ENCODE assay signal across 1 cellular context in the genomic region with DNA sequence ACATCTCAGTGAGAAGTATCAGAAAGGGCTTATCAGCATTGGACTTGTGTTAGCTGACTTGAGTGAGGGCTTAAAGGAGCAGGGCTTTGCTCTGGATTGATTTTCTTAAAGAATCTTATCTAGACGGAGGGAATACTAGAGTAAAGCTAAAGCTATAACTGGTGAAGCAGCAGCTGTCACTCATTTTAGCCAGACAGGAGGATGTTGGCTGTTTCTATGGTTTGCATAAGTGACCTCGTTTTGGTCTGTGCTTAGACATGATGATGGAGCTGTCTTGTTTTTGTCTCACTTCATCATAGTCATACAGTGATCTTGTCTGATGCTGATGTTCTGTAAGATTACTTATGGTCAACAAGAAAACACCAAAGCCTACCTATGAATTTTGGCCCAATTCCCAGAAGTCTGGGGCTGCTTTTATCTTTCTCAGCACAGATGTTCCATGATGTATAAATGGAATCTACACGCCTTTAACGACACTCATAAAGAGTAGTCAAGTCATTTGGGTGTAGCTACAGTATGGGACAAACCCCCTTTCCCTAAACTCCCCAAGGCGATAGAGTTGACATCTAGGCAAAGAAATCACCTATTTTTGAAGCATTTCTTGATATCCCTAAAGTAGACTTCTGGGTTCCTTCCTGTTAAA.
TF ChIP-seq lines count a peak whose summit lies in the region.

No MANE protein-coding gene starts in this region.

TF ChIP-seq in K562, 482 proteins besides CTCF, POLR2A, EP300 and RAD21 (continued from another document and continues in another):
- TF ChIP-seq POLR2AphosphoS5 (IDR thresholded peaks at IDR 0.05; ENCODE audit: control insufficient read depth, insufficient read depth, low read depth, low read length), result peak; percentile 59; the same call in 1 of the 2 replicates
- no peak for TF ChIP-seq ZNF347 (CRISPR knock-in tag; IDR thresholded peaks at IDR 0.05; ENCODE audit: low read depth)
- TF ChIP-seq, protein P1, sequence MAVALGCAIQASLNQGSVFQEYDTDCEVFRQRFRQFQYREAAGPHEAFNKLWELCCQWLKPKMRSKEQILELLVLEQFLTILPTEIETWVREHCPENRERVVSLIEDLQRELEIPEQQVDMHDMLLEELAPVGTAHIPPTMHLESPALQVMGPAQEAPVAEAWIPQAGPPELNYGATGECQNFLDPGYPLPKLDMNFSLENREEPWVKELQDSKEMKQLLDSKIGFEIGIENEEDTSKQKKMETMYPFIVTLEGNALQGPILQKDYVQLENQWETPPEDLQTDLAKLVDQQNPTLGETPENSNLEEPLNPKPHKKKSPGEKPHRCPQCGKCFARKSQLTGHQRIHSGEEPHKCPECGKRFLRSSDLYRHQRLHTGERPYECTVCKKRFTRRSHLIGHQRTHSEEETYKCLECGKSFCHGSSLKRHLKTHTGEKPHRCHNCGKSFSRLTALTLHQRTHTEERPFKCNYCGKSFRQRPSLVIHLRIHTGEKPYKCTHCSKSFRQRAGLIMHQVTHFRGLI (CRISPR knock-in tag; IDR thresholded peaks at IDR 0.05), result no peak
- TF ChIP-seq, protein P2, sequence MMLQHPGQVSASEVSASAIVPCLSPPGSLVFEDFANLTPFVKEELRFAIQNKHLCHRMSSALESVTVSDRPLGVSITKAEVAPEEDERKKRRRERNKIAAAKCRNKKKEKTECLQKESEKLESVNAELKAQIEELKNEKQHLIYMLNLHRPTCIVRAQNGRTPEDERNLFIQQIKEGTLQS (IDR thresholded peaks at IDR 0.05), result peak; percentile 66; the same call in 1 of the 2 replicates
- TF ChIP-seq, protein P2 (CRISPR knock-in tag; conservative IDR thresholded peaks at IDR 0.05), result no peak
- no peak for TF ChIP-seq SAFB2 (IDR thresholded peaks at IDR 0.05; ENCODE audit: borderline replicate concordance, low read depth, low read length, severe bottlenecking)
- TF ChIP-seq, protein P3, sequence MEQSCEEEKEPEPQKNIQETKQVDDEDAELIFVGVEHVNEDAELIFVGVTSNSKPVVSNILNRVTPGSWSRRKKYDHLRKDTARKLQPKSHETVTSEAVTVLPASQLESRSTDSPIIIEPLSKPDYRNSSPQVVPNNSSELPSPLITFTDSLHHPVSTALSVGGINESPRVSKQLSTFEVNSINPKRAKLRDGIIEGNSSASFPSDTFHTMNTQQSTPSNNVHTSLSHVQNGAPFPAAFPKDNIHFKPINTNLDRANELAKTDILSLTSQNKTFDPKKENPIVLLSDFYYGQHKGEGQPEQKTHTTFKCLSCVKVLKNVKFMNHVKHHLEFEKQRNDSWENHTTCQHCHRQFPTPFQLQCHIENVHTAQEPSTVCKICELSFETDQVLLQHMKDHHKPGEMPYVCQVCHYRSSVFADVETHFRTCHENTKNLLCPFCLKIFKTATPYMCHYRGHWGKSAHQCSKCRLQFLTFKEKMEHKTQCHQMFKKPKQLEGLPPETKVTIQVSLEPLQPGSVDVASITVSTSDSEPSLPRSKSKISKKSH (CRISPR knock-in tag; IDR thresholded peaks at IDR 0.05), result no peak
- TF ChIP-seq SREBF1 (IDR thresholded peaks at IDR 0.05; ENCODE audit: borderline replicate concordance, low read depth, low read length), result no peak
- no peak for TF ChIP-seq CBFB (CRISPR knock-in tag; IDR thresholded peaks at IDR 0.05)
- no peak for TF ChIP-seq ZNF75A (CRISPR knock-in tag; IDR thresholded peaks at IDR 0.05)
- no peak; the same call in 1 of the 2 replicates for TF ChIP-seq PHB2 (IDR thresholded peaks at IDR 0.05; ENCODE audit: low read depth)
- TF ChIP-seq ZNF583 (CRISPR knock-in tag; IDR thresholded peaks at IDR 0.05), result no peak
- no peak for TF ChIP-seq ZBTB1 (CRISPR knock-in tag; IDR thresholded peaks at IDR 0.05; ENCODE audit: borderline replicate concordance, low read depth)
- TF ChIP-seq MCM2 (IDR thresholded peaks at IDR 0.05; ENCODE audit: low read depth), result no peak
- TF ChIP-seq CHCHD3 (CRISPR knock-in tag; IDR thresholded peaks at IDR 0.05), result no peak
- TF ChIP-seq RBM14 (IDR thresholded peaks at IDR 0.05; ENCODE audit: borderline replicate concordance, insufficient read depth, low read depth, low read length), result no peak
- peak; percentile 90 for TF ChIP-seq TAL1 (IDR thresholded peaks at IDR 0.05)
- TF ChIP-seq ZNF668 (CRISPR knock-in tag; IDR thresholded peaks at IDR 0.05), result 0 out of 2 replicates have a peak, but pooled peaks have one; percentile 34
- TF ChIP-seq PHF21A (IDR thresholded peaks at IDR 0.05; ENCODE audit: borderline replicate concordance, low read depth), result no peak
- no peak for TF ChIP-seq RNF2 (IDR thresholded peaks at IDR 0.05)
- TF ChIP-seq NR4A1 (CRISPR knock-in tag; IDR thresholded peaks at IDR 0.05), result no peak
- no peak; the same call in 1 of the 2 replicates for TF ChIP-seq NR4A1 (tag; IDR thresholded peaks at IDR 0.05)
- TF ChIP-seq, protein P4, sequence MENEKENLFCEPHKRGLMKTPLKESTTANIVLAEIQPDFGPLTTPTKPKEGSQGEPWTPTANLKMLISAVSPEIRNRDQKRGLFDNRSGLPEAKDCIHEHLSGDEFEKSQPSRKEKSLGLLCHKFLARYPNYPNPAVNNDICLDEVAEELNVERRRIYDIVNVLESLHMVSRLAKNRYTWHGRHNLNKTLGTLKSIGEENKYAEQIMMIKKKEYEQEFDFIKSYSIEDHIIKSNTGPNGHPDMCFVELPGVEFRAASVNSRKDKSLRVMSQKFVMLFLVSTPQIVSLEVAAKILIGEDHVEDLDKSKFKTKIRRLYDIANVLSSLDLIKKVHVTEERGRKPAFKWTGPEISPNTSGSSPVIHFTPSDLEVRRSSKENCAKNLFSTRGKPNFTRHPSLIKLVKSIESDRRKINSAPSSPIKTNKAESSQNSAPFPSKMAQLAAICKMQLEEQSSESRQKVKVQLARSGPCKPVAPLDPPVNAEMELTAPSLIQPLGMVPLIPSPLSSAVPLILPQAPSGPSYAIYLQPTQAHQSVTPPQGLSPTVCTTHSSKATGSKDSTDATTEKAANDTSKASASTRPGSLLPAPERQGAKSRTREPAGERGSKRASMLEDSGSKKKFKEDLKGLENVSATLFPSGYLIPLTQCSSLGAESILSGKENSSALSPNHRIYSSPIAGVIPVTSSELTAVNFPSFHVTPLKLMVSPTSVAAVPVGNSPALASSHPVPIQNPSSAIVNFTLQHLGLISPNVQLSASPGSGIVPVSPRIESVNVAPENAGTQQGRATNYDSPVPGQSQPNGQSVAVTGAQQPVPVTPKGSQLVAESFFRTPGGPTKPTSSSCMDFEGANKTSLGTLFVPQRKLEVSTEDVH (IDR thresholded peaks at IDR 0.05; ENCODE audit: low read depth, partially characterized antibody), result peak; percentile 59
- TF ChIP-seq ARHGAP35 (IDR thresholded peaks at IDR 0.05; ENCODE audit: partially characterized antibody), result no peak
- TF ChIP-seq ARNT (IDR thresholded peaks at IDR 0.05), result peak; percentile 50 to 89; a peak in 2 of 4 replicates
- TF ChIP-seq ZSCAN32 (CRISPR knock-in tag; IDR thresholded peaks at IDR 0.05), result no peak
- TF ChIP-seq MCM5 (IDR thresholded peaks at IDR 0.05; ENCODE audit: low read depth), result no peak
- TF ChIP-seq SNIP1 (IDR thresholded peaks at IDR 0.05; ENCODE audit: low read depth), result no peak
- TF ChIP-seq THRAP3 (IDR thresholded peaks at IDR 0.05; ENCODE audit: borderline replicate concordance), result no peak
- TF ChIP-seq, protein P5, sequence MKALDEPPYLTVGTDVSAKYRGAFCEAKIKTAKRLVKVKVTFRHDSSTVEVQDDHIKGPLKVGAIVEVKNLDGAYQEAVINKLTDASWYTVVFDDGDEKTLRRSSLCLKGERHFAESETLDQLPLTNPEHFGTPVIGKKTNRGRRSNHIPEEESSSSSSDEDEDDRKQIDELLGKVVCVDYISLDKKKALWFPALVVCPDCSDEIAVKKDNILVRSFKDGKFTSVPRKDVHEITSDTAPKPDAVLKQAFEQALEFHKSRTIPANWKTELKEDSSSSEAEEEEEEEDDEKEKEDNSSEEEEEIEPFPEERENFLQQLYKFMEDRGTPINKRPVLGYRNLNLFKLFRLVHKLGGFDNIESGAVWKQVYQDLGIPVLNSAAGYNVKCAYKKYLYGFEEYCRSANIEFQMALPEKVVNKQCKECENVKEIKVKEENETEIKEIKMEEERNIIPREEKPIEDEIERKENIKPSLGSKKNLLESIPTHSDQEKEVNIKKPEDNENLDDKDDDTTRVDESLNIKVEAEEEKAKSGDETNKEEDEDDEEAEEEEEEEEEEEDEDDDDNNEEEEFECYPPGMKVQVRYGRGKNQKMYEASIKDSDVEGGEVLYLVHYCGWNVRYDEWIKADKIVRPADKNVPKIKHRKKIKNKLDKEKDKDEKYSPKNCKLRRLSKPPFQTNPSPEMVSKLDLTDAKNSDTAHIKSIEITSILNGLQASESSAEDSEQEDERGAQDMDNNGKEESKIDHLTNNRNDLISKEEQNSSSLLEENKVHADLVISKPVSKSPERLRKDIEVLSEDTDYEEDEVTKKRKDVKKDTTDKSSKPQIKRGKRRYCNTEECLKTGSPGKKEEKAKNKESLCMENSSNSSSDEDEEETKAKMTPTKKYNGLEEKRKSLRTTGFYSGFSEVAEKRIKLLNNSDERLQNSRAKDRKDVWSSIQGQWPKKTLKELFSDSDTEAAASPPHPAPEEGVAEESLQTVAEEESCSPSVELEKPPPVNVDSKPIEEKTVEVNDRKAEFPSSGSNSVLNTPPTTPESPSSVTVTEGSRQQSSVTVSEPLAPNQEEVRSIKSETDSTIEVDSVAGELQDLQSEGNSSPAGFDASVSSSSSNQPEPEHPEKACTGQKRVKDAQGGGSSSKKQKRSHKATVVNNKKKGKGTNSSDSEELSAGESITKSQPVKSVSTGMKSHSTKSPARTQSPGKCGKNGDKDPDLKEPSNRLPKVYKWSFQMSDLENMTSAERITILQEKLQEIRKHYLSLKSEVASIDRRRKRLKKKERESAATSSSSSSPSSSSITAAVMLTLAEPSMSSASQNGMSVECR (CRISPR knock-in tag; IDR thresholded peaks at IDR 0.05), result no peak
- TF ChIP-seq ZNF589 (CRISPR knock-in tag; IDR thresholded peaks at IDR 0.05; ENCODE audit: low read depth), result 0 out of 2 replicates have a peak, but pooled peaks have one; percentile 27
- TF ChIP-seq RBM22 (IDR thresholded peaks at IDR 0.05; ENCODE audit: low read depth, low read length, poor library complexity, severe bottlenecking), result no peak
- no peak for TF ChIP-seq GABPB2 (CRISPR knock-in tag; conservative IDR thresholded peaks at IDR 0.05)
- no peak for TF ChIP-seq ZNF146 (CRISPR knock-in tag; IDR thresholded peaks at IDR 0.05; ENCODE audit: unreplicated experiment)
- peak; percentile 80 for TF ChIP-seq GATA2 (CRISPR knock-in tag; IDR thresholded peaks at IDR 0.05)
- no peak for TF ChIP-seq PCBP2 (IDR thresholded peaks at IDR 0.05; ENCODE audit: low read depth, low read length, poor library complexity, severe bottlenecking)
- TF ChIP-seq JUNB (CRISPR knock-in tag; conservative IDR thresholded peaks at IDR 0.05), result no peak
- TF ChIP-seq, protein P6, sequence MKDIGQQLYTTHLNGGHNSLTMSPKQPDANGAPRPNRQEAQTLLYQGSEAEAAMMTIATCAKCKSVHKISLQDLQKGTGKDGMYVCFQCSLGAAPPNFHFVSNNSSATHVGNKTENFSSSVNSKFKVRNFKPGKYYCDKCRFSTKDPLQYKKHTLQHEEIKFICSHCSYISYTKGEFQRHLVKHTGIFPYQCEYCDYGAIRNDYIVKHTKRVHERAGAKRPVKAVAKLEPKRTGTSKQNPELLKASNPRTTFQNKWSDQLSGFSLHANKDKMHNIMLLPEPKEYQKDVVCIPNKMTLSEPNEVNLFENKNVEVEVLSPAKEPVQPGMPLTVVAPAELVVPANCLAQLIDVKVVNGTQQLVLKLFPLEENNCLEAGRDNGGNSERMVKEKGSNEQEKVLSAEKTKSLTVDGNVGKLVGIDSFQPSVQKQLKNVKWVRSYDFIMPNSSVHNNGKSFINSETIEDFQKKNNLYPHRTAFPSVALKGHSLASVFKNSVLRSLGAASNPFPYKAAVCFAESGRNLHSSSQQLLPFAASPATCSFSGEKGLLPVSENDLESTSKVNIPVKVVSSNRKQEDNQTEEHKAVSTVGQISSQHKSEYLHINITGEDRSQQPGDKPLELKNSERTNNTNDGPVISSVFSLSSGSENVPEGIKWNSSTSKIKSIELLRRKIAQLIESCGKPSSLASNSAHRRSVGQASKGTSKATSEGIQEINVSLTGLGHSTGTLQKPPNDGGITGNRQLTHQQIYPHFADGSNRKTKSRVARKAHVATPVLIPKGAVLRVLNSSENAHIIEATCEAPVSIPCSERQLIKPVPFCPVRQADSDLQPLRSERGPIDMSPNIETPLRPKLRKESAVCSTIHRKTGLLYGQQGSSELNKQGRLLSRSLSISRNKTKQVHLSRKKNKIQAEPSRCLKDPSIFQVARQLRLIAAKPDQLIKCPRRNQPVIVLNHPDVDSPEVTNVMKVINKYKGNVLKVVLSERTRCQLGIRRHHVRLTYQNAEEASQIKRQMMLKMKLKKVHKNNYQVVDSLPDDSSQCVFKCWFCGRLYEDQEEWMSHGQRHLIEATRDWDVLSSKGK (CRISPR knock-in tag; IDR thresholded peaks at IDR 0.05), result no peak
- no peak for TF ChIP-seq ZNF212 (CRISPR knock-in tag; IDR thresholded peaks at IDR 0.05)
- TF ChIP-seq, protein P7, sequence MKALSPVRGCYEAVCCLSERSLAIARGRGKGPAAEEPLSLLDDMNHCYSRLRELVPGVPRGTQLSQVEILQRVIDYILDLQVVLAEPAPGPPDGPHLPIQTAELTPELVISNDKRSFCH (CRISPR knock-in tag; IDR thresholded peaks at IDR 0.05), result no peak
- TF ChIP-seq, protein P7 (tag; IDR thresholded peaks at IDR 0.05), result 0 out of 2 replicates have a peak, but pooled peaks have one; percentile 20
- TF ChIP-seq FOXM1 (IDR thresholded peaks at IDR 0.05; ENCODE audit: low read depth), result peak; percentile 81
- no peak for TF ChIP-seq FOXM1 (CRISPR knock-in tag; IDR thresholded peaks at IDR 0.05; ENCODE audit: low read depth)
- TF ChIP-seq SUPT5H (IDR thresholded peaks at IDR 0.05), result no peak
- TF ChIP-seq GABPB1 (CRISPR knock-in tag; IDR thresholded peaks at IDR 0.05), result no peak
- no peak for TF ChIP-seq ILK (tag; IDR thresholded peaks at IDR 0.05; ENCODE audit: borderline replicate concordance, low read depth)
- TF ChIP-seq PTBP1 (IDR thresholded peaks at IDR 0.05; ENCODE audit: low read depth, low read length), result no peak
- TF ChIP-seq ZNF124 (CRISPR knock-in tag; IDR thresholded peaks at IDR 0.05), result no peak
- no peak for TF ChIP-seq GTF2F1 (IDR thresholded peaks at IDR 0.05; ENCODE audit: low read depth, low read length)
- TF ChIP-seq RFX5 (IDR thresholded peaks at IDR 0.05; ENCODE audit: low read depth, low read length), result no peak
- peak; percentile 96 for TF ChIP-seq SMARCC2 (IDR thresholded peaks at IDR 0.05; ENCODE audit: low read depth)
- TF ChIP-seq TRIM28 (IDR thresholded peaks at IDR 0.05), result no peak
- TF ChIP-seq, protein P8, sequence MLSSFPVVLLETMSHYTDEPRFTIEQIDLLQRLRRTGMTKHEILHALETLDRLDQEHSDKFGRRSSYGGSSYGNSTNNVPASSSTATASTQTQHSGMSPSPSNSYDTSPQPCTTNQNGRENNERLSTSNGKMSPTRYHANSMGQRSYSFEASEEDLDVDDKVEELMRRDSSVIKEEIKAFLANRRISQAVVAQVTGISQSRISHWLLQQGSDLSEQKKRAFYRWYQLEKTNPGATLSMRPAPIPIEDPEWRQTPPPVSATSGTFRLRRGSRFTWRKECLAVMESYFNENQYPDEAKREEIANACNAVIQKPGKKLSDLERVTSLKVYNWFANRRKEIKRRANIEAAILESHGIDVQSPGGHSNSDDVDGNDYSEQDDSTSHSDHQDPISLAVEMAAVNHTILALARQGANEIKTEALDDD (IDR thresholded peaks at IDR 0.05), result peak; percentile 90
